In genomic region chrX:22025751-22026150, GRCh38 we compare ENCODE assay signal across 24 cellular contexts. TPM values are rescaled to one million over a fixed set of nuclear protein-coding genes. Genes with fewer than 3 reads are reported as not detected.
DNase-seq lines count a peak whose midpoint lies in the region; ATAC-seq, FAIRE-seq and TF ChIP-seq lines count a peak whose summit lies in the region.
"Had no signal": no experiment of that assay in that cellular context is flagged by ENCODE, and none has a peak within 500 bp of the region (broad histone marks: within the 10 kb centered on the region; RNA-seq: fewer than 3 reads in every experiment).

No MANE protein-coding gene starts in this region.

- no peak for FAIRE-seq in D721Med (lab: Jason Lieb, UNC)
- FAIRE-seq: RCC 7860 had no signal

- ATAC-seq in GM19023 (IDR thresholded peaks at IDR 0.05; ENCODE audit: unreplicated experiment): no peak

- H3K4me3 ChIP-seq in cardiac muscle cell: no peak overlapping the region
- H3K4me3 ChIP-seq in right atrium auricular region: no peak overlapping the region
- H3K4me3 ChIP-seq in brain microvascular endothelial cell (ENCODE audit: low read depth, low read length): no peak overlapping the region
- H3K4me3 ChIP-seq: BLaER1 treated with 17β-estradiol and CSF1 and Interleukin-3, amounts not matched to agents 10 nM and 100 nM; SJCRH30 had no signal

- peak overlapping the region; percentile 52 for H3K27ac ChIP-seq in cardiac muscle cell
- no peak overlapping the region for H3K27ac ChIP-seq in right atrium auricular region
- H3K27ac ChIP-seq in brain microvascular endothelial cell: no peak overlapping the region
- H3K27ac ChIP-seq: BLaER1 treated with 17β-estradiol and CSF1 and Interleukin-3, amounts not matched to agents 10 nM and 100 nM; HL-60; SJCRH30 had no signal

- no peak for TF ChIP-seq CTCF in cardiac muscle cell (IDR thresholded peaks at IDR 0.05; ENCODE audit: low read depth, low read length)
- no peak for TF ChIP-seq CTCF in right atrium auricular region (IDR thresholded peaks at IDR 0.05)
- no peak for TF ChIP-seq CTCF in brain microvascular endothelial cell (IDR thresholded peaks at IDR 0.05; ENCODE audit: low read depth, low read length, missing control alignments)
- TF ChIP-seq CTCF in D721Med (IDR thresholded peaks at IDR 0.05; ENCODE audit: insufficient read depth, missing control alignments): no peak

- in situ Hi-C loops in brain microvascular endothelial cell (cut with HindIII; ENCODE audit: low pct_ligation_motif_present, low sequenced_read_pairs): no loop called here

- no peaks in the 10 kb centered on the region for H3K27me3 ChIP-seq in cardiac muscle cell
- H3K27me3 ChIP-seq in right atrium auricular region: no peaks in the 10 kb centered on the region
- H3K27me3 ChIP-seq in brain microvascular endothelial cell (replicated peaks): no peaks in the 10 kb centered on the region
- H3K27me3 ChIP-seq: BLaER1 treated with 17β-estradiol and CSF1 and Interleukin-3, amounts not matched to agents 10 nM and 100 nM; SJCRH30 had no signal

- no peaks in the 10 kb centered on the region for H3K36me3 ChIP-seq in cardiac muscle cell
- no peaks in the 10 kb centered on the region for H3K36me3 ChIP-seq in right atrium auricular region
- no peaks in the 10 kb centered on the region for H3K36me3 ChIP-seq in brain microvascular endothelial cell (replicated peaks)
- H3K36me3 ChIP-seq: BLaER1 treated with 17β-estradiol and CSF1 and Interleukin-3, amounts not matched to agents 10 nM and 100 nM; SJCRH30 had no signal

- H3K4me1 ChIP-seq in cardiac muscle cell (ENCODE audit: low read depth) (peaks cover 12% of the 10 kb centered on the region), right atrium auricular region (no peaks in the 10 kb centered on the region)

- peak in 1 of 2 donors; percentile 16 for DNase-seq in cardiac muscle cell (ENCODE audit: low read depth in 1 of 2, low spot score in 1 of 2)
- no peak for DNase-seq in right atrium auricular region (ENCODE audit: low spot score)
- DNase-seq in brain microvascular endothelial cell: peak; percentile 2
- peak; percentile 8 for DNase-seq in iris pigment epithelial cell (ENCODE audit: low read depth)
- no peak for DNase-seq in D721Med (ENCODE audit: insufficient read length, low spot score)
- DNase-seq in NCI-H2081 treated with DMSO at 0.1 percent for 48 hours (lab: John Stamatoyannopoulos, UW): no peak
- no peak for DNase-seq in NCI-H2196 (lab: John Stamatoyannopoulos, UW; ENCODE audit: unreplicated experiment)
- DNase-seq: 8988T; CD4-positive, alpha-beta memory T cell; GDM1; H9; Karpas-422; MV-4-11; NCI-H1105 treated with DMSO at 0.1 percent for 48 hours; NCI-H2029 treated with DMSO at 0.1 percent for 48 hours; NCI-H2171; NCI-H446; NCI-H526; OCI-M1; SJCRH30 had no signal

- H3K9me3 ChIP-seq in cardiac muscle cell (ENCODE audit: low read depth): no peaks in the 10 kb centered on the region
- H3K9me3 ChIP-seq in right atrium auricular region: no peaks in the 10 kb centered on the region
- H3K9me3 ChIP-seq: SJCRH30 had no signal

RNA-seq across cellular contexts. Expression of gene PHEX, which starts 6.4 kb away (rescaled TPM):
- total RNA-seq in cardiac muscle cell (0.21 and 0.42 TPM in 2 replicates), right atrium auricular region (not detected)
- polyA plus RNA-seq in cardiac muscle cell: 0.39 and 0.62 TPM in 2 replicates

Comparison
In these comparisons a context has a peak if more than half of its experiments do, and no peak if none do; other contexts are left out.
1. DNase-seq: peak in brain microvascular endothelial cell (single experiment) and iris pigment epithelial cell (single experiment); none in right atrium auricular region (single experiment), D721Med (single experiment), NCI-H2081 treated with DMSO at 0.1 percent for 48 hours (single experiment) and NCI-H2196 (single experiment).